ENCODE assay signal across 20 cellular contexts in the genomic region with DNA sequence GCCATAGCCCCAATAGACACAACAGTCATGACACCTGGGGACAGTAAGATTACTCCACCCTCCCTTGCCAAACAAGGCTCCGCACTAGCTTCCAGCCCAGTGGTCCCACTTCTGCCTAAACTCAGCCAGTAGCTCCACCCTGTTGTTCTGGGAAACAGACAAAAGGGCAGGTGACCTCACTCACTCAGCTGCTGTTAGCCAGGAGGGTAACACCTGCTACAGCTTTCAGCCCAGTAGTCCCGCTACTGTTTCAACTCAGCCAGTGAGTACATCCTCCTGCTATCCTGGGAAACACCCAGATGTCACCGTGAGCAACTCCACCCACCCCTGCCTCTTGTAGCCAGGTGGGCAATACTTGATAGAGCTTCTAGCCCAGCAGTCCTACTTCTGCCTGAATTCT.
"Had no signal": no experiment of that assay in that cellular context is flagged by ENCODE, and none has a peak within 500 bp of the region (broad histone marks: within the 10 kb centered on the region; RNA-seq: fewer than 3 reads in every experiment).

No MANE protein-coding gene starts in this region.

- DNase-seq: Karpas-422, KG1, MG63, NCI-H1092, NCI-H1105 treated with DMSO at 0.1 percent for 48 hours, NCI-H1417 treated with DMSO at 0.1 percent for 48 hours, NCI-H146, NCI-H1694 treated with DMSO at 0.1 percent for 48 hours, NCI-H1930, NCI-H2081, NCI-H2227 treated with DMSO at 0.1 percent for 48 hours, NCI-H526, NCI-H774, SIG-M5 had no signal

- FAIRE-seq: HTR-8/SVneo, RCC 7860 had no signal

- H3K9me3 ChIP-seq: MG63, SJSA1 had no signal

- H3K4me3 ChIP-seq: MG63, SJSA1, SK-N-MC had no signal

- H3K36me3 ChIP-seq: MG63, SJSA1 had no signal

- H3K27me3 ChIP-seq: MG63, SJSA1 had no signal

- H3K27ac ChIP-seq: HL-60, RWPE1, SJSA1, SK-N-MC had no signal

- H3K4me1 ChIP-seq: SJSA1 had no signal
